ENCODE assay signal across 18 cellular contexts in the genomic region with DNA sequence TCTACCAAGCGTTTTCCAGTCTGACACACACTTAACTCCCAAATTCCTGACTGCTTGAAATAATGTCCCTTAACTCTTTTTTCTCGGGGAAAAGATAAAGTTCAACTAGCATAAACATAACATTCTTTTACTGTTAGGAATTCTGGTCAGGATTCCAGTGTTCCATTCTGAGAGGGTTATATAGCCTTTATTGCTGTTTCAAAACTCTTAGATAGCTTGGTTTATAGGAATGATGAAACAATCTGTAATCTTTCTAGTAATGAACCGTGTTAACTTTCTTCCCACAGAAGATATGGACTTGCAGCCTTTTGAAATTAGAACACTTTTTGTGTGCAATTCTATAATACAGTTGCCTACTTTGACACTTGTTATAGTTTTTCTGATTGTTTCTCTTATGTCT. TPM values are rescaled to one million over a fixed set of nuclear protein-coding genes. Genes with fewer than 3 reads are reported as not detected.
DNase-seq lines count a peak whose midpoint lies in the region; ATAC-seq and TF ChIP-seq lines count a peak whose summit lies in the region.
"Had no signal": no experiment of that assay in that cellular context is flagged by ENCODE, and none has a peak within 500 bp of the region (broad histone marks: within the 10 kb centered on the region; RNA-seq: fewer than 3 reads in every experiment).

No MANE protein-coding gene starts in this region.

- no peak for ATAC-seq in HG02798 (IDR thresholded peaks at IDR 0.05; ENCODE audit: poor library complexity, unreplicated experiment)
- ATAC-seq in T-helper 17 cell, result no peak
- ATAC-seq: activated T-cell treated with anti-CD3 and anti-CD28 coated beads, Interleukin-2, amount 50 U/mL, for 4 hours; pancreas had no signal

- peaks cover 9% of the 10 kb centered on the region for H3K36me3 Mint-ChIP-seq in T-helper 17 cell (ENCODE audit: low read depth)

- no peaks in the 10 kb centered on the region for H3K9me2 ChIP-seq in hepatocyte (replicated peaks; ENCODE audit: insufficient read depth)
- no peaks in the 10 kb centered on the region for H3K9me2 ChIP-seq in Karpas-422 (replicated peaks; ENCODE audit: insufficient read depth, low read length)

- no peak overlapping the region for H3K9ac ChIP-seq in Karpas-422 (ENCODE audit: low read length)

- H3K4me3 Mint-ChIP-seq in T-helper 17 cell, result no peak overlapping the region
- H3K4me3 Mint-ChIP-seq: activated naive CD8-positive, alpha-beta T cell treated with anti-CD3 and anti-CD28 coated beads, Interleukin-2, amount 10 ng/mL, durations not matched to agents 7 days and 5 days; activated T-cell treated with anti-CD3 and anti-CD28 coated beads, Interleukin-2, amount 50 U/mL, for 4 hours; B cell had no signal

- CTCF ChIA-PET in AG04449 (lab: Yijun Ruan, JAX), result interaction anchor here (0.9 to 2.0 kb wide), 3 partner anchors 101 to 167 kb away, joined by 3 to 6 read pairs (median 4); no protein-coding TSS in a partner anchor

- TF ChIP-seq EP300 in stomach (IDR thresholded peaks at IDR 0.05), result no peak

- H3K4me2 ChIP-seq in hepatocyte (peak overlapping the region; percentile 22), Karpas-422 (ENCODE audit: low read depth, low read length, poor library complexity, severe bottlenecking) (no peak overlapping the region)

- 48% methylated on average over 3 of the region's 3 CpGs for whole genome bisulfite sequencing in hepatocyte (ENCODE audit: low lambda C conversion rate, missing lambda C conversion rate)
- 62 to 78% (median 69%) methylated on average over 3 of the region's 3 CpGs for WGBS in stomach, 5 donors

- peaks cover 51% of the 10 kb centered on the region for H3K79me2 ChIP-seq in hepatocyte
- peaks cover 14% of the 10 kb centered on the region for H3K79me2 ChIP-seq in Karpas-422 (ENCODE audit: low read length)

- H3K4me3 ChIP-seq in AG04449 (ENCODE audit: low read depth, low read length), result no peak overlapping the region
- no peak overlapping the region for H3K4me3 ChIP-seq in hepatocyte
- H3K4me3 ChIP-seq in stomach, result no peak overlapping the region
- no peak overlapping the region for H3K4me3 ChIP-seq in Karpas-422 (ENCODE audit: low read length)
- H3K4me3 ChIP-seq: pancreas had no signal

- TF ChIP-seq POLR2A in stomach (IDR thresholded peaks at IDR 0.05), result no peak

- peak overlapping the region; percentile 4 for H3K27ac ChIP-seq in hepatocyte
- H3K27ac ChIP-seq in stomach, result no peak overlapping the region
- H3K27ac ChIP-seq in Karpas-422 (ENCODE audit: low read length), result no peak overlapping the region
- H3K27ac ChIP-seq: pancreas had no signal

- no peaks in the 10 kb centered on the region for H3K27me3 Mint-ChIP-seq in T-helper 17 cell
- H3K27me3 Mint-ChIP-seq: activated naive CD8-positive, alpha-beta T cell treated with anti-CD3 and anti-CD28 coated beads, Interleukin-2, amount 10 ng/mL, durations not matched to agents 7 days and 5 days; B cell had no signal

- no peaks in the 10 kb centered on the region for H3K9me3 ChIP-seq in hepatocyte (ENCODE audit: low read depth)
- H3K9me3 ChIP-seq in stomach, result no peaks in the 10 kb centered on the region
- H3K9me3 ChIP-seq in Karpas-422 (ENCODE audit: low read length), result no peaks in the 10 kb centered on the region
- H3K9me3 ChIP-seq in T-helper 17 cell (ENCODE audit: control insufficient read depth, low read length, poor library complexity, severe bottlenecking), result no peaks in the 10 kb centered on the region
- H3K9me3 ChIP-seq: pancreas had no signal

- DNase-seq in AG04449 (ENCODE audit: low read depth, low spot score) (peak; percentile 64), H4 (ENCODE audit: low spot score) (peak; percentile 10), astrocyte of the hippocampus (ENCODE audit: low read depth, low spot score) (peak; percentile 38), hepatocyte (ENCODE audit: low spot score) (no peak), stomach (no peak), Karpas-422 (no peak), T-helper 17 cell (no peak)
- DNase-seq: activated CD4-positive, alpha-beta T cell treated with anti-CD3 and anti-CD28 coated beads, Interleukin-2, amount 50 U/mL, for 48 hours; activated naive CD8-positive, alpha-beta T cell treated with anti-CD3 and anti-CD28 coated beads, Interleukin-2, amount 10 ng/mL, durations not matched to agents 7 days and 5 days; activated T-cell treated with anti-CD3 and anti-CD28 coated beads, Interleukin-2, amount 50 U/mL, for 4 hours; DMS 273 treated with DMSO at 0.1 percent for 48 hours; hippocampal formation; NCI-H1105 treated with DMSO at 0.1 percent for 48 hours; pancreas; stimulated activated naive CD4-positive, alpha-beta T cell; trophoblast cell had no signal

- peaks cover 6% of the 10 kb centered on the region for H3K4me1 Mint-ChIP-seq in T-helper 17 cell
- H3K4me1 Mint-ChIP-seq: activated naive CD8-positive, alpha-beta T cell treated with anti-CD3 and anti-CD28 coated beads, Interleukin-2, amount 10 ng/mL, durations not matched to agents 7 days and 5 days; B cell had no signal

- POLR2A ChIA-PET in AG04449 (lab: Yijun Ruan, JAX), result interaction anchor here (1.3 kb wide), 1 partner anchor 9 kb away, joined by 6 read pairs; the partner anchor contains the start of gene REXO2

- intact Hi-C loops in stomach (cut with DNase I; ENCODE audit: low total_unique reads), result no loop called here

- H4K20me1 ChIP-seq in hepatocyte (ENCODE audit: insufficient read depth, poor library complexity, severe bottlenecking), result no peaks in the 10 kb centered on the region
- no peaks in the 10 kb centered on the region for H4K20me1 ChIP-seq in Karpas-422 (ENCODE audit: insufficient read depth, low read depth, low read length)

- H3K27ac Mint-ChIP-seq in T-helper 17 cell, result no peak overlapping the region
- H3K27ac Mint-ChIP-seq: activated naive CD8-positive, alpha-beta T cell treated with anti-CD3 and anti-CD28 coated beads, Interleukin-2, amount 10 ng/mL, durations not matched to agents 7 days and 5 days; B cell had no signal

- H2AFZ ChIP-seq in hepatocyte, result no peak overlapping the region
- no peak overlapping the region for H2AFZ ChIP-seq in Karpas-422 (ENCODE audit: low read length)

- TF ChIP-seq CTCF in AG04449 (IDR thresholded peaks at IDR 0.05; ENCODE audit: insufficient read depth, low read length, missing control alignments) (no peak), hepatocyte (IDR thresholded peaks at IDR 0.05; ENCODE audit: poor library complexity) (no peak), stomach (IDR thresholded peaks at IDR 0.05) (no peak)

- no peaks in the 10 kb centered on the region for H3K27me3 ChIP-seq in hepatocyte
- no peaks in the 10 kb centered on the region for H3K27me3 ChIP-seq in stomach
- no peaks in the 10 kb centered on the region for H3K27me3 ChIP-seq in Karpas-422 (ENCODE audit: low read length)
- H3K27me3 ChIP-seq: pancreas had no signal

- H3K4me1 ChIP-seq in hepatocyte (ENCODE audit: insufficient read depth) (peaks cover 18% of the 10 kb centered on the region), stomach (peaks cover 0 to 21% (median 2%) of the 10 kb centered on the region in 4 donors), Karpas-422 (ENCODE audit: low read length) (no peaks in the 10 kb centered on the region)
- H3K4me1 ChIP-seq: pancreas had no signal

- H3K36me3 ChIP-seq in hepatocyte (replicated peaks; ENCODE audit: insufficient read depth, low read depth), result no peaks in the 10 kb centered on the region
- H3K36me3 ChIP-seq in stomach, result peaks cover 10 to 73% (median 65%) of the 10 kb centered on the region in 4 donors
- no peaks in the 10 kb centered on the region; the same call in 1 of the 2 replicates for H3K36me3 ChIP-seq in Karpas-422 (ENCODE audit: insufficient read depth, low read length)

RNA-seq across cellular contexts. Expression of gene REXO2, which starts 8.6 kb away (rescaled TPM):
- total RNA-seq in H4 (2014; rRNA removed; shearing (Covaris generic)), result 166 and 175 TPM in 2 replicates
- 84.4 and 124 TPM in 2 replicates for total RNA-seq in hepatocyte
- polyA plus RNA-seq in hepatocyte, result 160 and 187 TPM in 2 replicates
- 100 to 1,000 TPM; 104 to 245 (median 143) TPM for total RNA-seq in stomach
- polyA plus RNA-seq in stomach, result 100 to 1,000 TPM in 1 of 3 donors, 10 to 100 TPM in 2; 67.8 to 110 (median 91.8) TPM
- 30.4 and 35.2 TPM in 2 replicates for total RNA-seq in Karpas-422 (2014; rRNA removed; shearing (Covaris generic); ENCODE audit: low replicate concordance)
- 10 to 100 TPM; 30.1 to 38.9 TPM for total RNA-seq in T-helper 17 cell

RNA-seq across cellular contexts. Expression of gene RBM7, which starts 47.4 kb away (rescaled TPM):
- total RNA-seq in H4 (2014; rRNA removed; shearing (Covaris generic)), result 55.1 and 59.9 TPM in 2 replicates
- total RNA-seq in hepatocyte, result 49.2 and 53.8 TPM in 2 replicates
- polyA plus RNA-seq in hepatocyte, result 36.2 and 38.2 TPM in 2 replicates
- 10 to 100 TPM in 3 of 5 donors, 1 to 10 TPM in 2; 4.8 to 41.5 (median 13.6) TPM for total RNA-seq in stomach
- 10 to 100 TPM in 2 of 3 donors, 1 to 10 TPM in 1; 9.1 to 24.3 (median 21.1) TPM for polyA plus RNA-seq in stomach
- 7.6 and 10.5 TPM in 2 replicates for total RNA-seq in Karpas-422 (2014; rRNA removed; shearing (Covaris generic); ENCODE audit: low replicate concordance)
- 10 to 100 TPM; 57.8 to 59.2 TPM for total RNA-seq in T-helper 17 cell

RNA-seq across cellular contexts. Expression of gene C11orf71, which starts 47.6 kb away (rescaled TPM):
- 5.8 and 7.9 TPM in 2 replicates for total RNA-seq in H4 (2014; rRNA removed; shearing (Covaris generic))
- 8.1 and 9.4 TPM in 2 replicates for total RNA-seq in hepatocyte
- polyA plus RNA-seq in hepatocyte, result 6.4 and 10.2 TPM in 2 replicates
- 10 to 100 TPM in 1 of 5 donors, 1 to 10 TPM in 3, under 1 TPM in 1; 0.58 to 10.1 (median 4.9) TPM for total RNA-seq in stomach
- 1 to 10 TPM; 8.4 to 8.7 (median 8.6) TPM for polyA plus RNA-seq in stomach
- 7.1 and 11.4 TPM in 2 replicates for total RNA-seq in Karpas-422 (2014; rRNA removed; shearing (Covaris generic); ENCODE audit: low replicate concordance)
- 1 to 10 TPM; 9.4 to 9.8 TPM for total RNA-seq in T-helper 17 cell

Comparison
In these comparisons a context has a peak if more than half of its experiments do, and no peak if none do; other contexts are left out.
1. DNase-seq: peak in AG04449 (single experiment), H4 (single experiment) and astrocyte of the hippocampus (single experiment); none in hepatocyte (single experiment), stomach (single experiment), Karpas-422 (single experiment) and T-helper 17 cell (0 of 3).